In genomic region chr18:23718243-23718720, GRCh38 we compare ENCODE assay signal across 16 cellular contexts. TPM values are rescaled to one million over a fixed set of nuclear protein-coding genes. Genes with fewer than 3 reads are reported as not detected.
A peak's percentile ranks its signal among the peaks of the same experiment; 100 is the strongest.
DNase-seq lines count a peak whose midpoint lies in the region; ATAC-seq and TF ChIP-seq lines count a peak whose summit lies in the region.
"Had no signal": no experiment of that assay in that cellular context is flagged by ENCODE, and none has a peak within 500 bp of the region (broad histone marks: within the 10 kb centered on the region; RNA-seq: fewer than 3 reads in every experiment).

No MANE protein-coding gene starts in this region.

- H3K36me3 Mint-ChIP-seq in osteocyte (ENCODE audit: unreplicated experiment), result no peaks in the 10 kb centered on the region
- H3K36me3 Mint-ChIP-seq: stimulated activated naive B cell treated with anti-CD40 and anti-IgM and Interleukin-4, amounts not matched to agents 10 μg/mL and 1 μg/mL and 100 μg/mL, for 72 hours had no signal

- H3K9me3 ChIP-seq in SJCRH30 (replicated peaks), result no peaks in the 10 kb centered on the region

- H3K4me3 ChIP-seq in epithelial cell of esophagus (ENCODE audit: low read length) (no peak overlapping the region), SJCRH30 (no peak overlapping the region)

- H3K4me3 Mint-ChIP-seq in osteocyte (ENCODE audit: unreplicated experiment), result no peak overlapping the region
- H3K4me3 Mint-ChIP-seq: stimulated activated naive B cell treated with anti-CD40 and anti-IgM and Interleukin-4, amounts not matched to agents 10 μg/mL and 1 μg/mL and 100 μg/mL, for 72 hours; T-helper 2 cell treated with Interferon-gamma antibody and Interleukin-4, amounts not matched to agents 5 μg/mL and 100 μg/mL, for 36 hours had no signal

- peaks cover 32% of the 10 kb centered on the region for H3K4me1 Mint-ChIP-seq in osteocyte (ENCODE audit: unreplicated experiment)

- no peak for TF ChIP-seq CTCF in epithelial cell of esophagus (IDR thresholded peaks at IDR 0.05; ENCODE audit: insufficient read depth, low read depth, low read length, missing control alignments)
- no peak for TF ChIP-seq CTCF in osteocyte (IDR thresholded peaks at IDR 0.05)

- DNase-seq in ELR (ENCODE audit: low read depth) (peak; percentile 82), RPMI7951 (ENCODE audit: low read depth) (peak; percentile 35), epithelial cell of esophagus (ENCODE audit: low read depth) (peak; percentile 83), osteocyte (ENCODE audit: extremely low spot score, unreplicated experiment) (no peak), ecto neural progenitor cell (ENCODE audit: low spot score) (no peak), SJCRH30 (no peak)
- no peak for DNase-seq in activated CD8-positive, alpha-beta memory T cell treated with anti-CD3 and anti-CD28 coated beads, Interleukin-2, amount 50 U/mL, for 4 hours
- DNase-seq: activated naive CD4-positive, alpha-beta T cell treated with anti-CD3 and anti-CD28 coated beads, Interleukin-2, amount 50 U/mL, for 16 hours; C1 segment of cervical spinal cord; hippocampal formation; OCI-M1; stimulated activated CD4-positive, alpha-beta T cell treated with anti-CD3 and anti-CD28 coated beads, Interleukin-2, amount 100 ng/mL, for 24 hours; stimulated activated naive B cell treated with anti-CD40 and anti-IgM and Interleukin-4, amounts not matched to agents 10 μg/mL and 1 μg/mL and 100 μg/mL, for 72 hours had no signal

- ATAC-seq in GM21360 (IDR thresholded peaks at IDR 0.05; ENCODE audit: unreplicated experiment), result no peak

- H3K36me3 ChIP-seq in SJCRH30, result no peaks in the 10 kb centered on the region

- H3K4me1 ChIP-seq in SJCRH30, result peaks cover 33% of the 10 kb centered on the region

- H3K27ac ChIP-seq in SJCRH30, result no peak overlapping the region

- no peaks in the 10 kb centered on the region for H3K27me3 ChIP-seq in SJCRH30

- H3K27me3 Mint-ChIP-seq in osteocyte (ENCODE audit: unreplicated experiment), result no peaks in the 10 kb centered on the region

- peak overlapping the region; percentile 59 for H3K27ac Mint-ChIP-seq in osteocyte (ENCODE audit: unreplicated experiment)
- H3K27ac Mint-ChIP-seq: stimulated activated naive B cell treated with anti-CD40 and anti-IgM and Interleukin-4, amounts not matched to agents 10 μg/mL and 1 μg/mL and 100 μg/mL, for 72 hours; T-helper 2 cell treated with Interferon-gamma antibody and Interleukin-4, amounts not matched to agents 5 μg/mL and 100 μg/mL, for 36 hours had no signal

- peaks cover 4% of the 10 kb centered on the region for H3K9me3 Mint-ChIP-seq in osteocyte (ENCODE audit: unreplicated experiment)
- H3K9me3 Mint-ChIP-seq: stimulated activated naive B cell treated with anti-CD40 and anti-IgM and Interleukin-4, amounts not matched to agents 10 μg/mL and 1 μg/mL and 100 μg/mL, for 72 hours; T-helper 2 cell treated with Interferon-gamma antibody and Interleukin-4, amounts not matched to agents 5 μg/mL and 100 μg/mL, for 36 hours had no signal

RNA-seq across cellular contexts. Expression of gene LAMA3, which starts 29.0 kb away (rescaled TPM):
- 0.49 and 2.9 TPM in 2 replicates for total RNA-seq in RPMI7951 (2014; rRNA removed; shearing (Covaris generic))
- not detected in 2 replicates for total RNA-seq in osteocyte
- total RNA-seq in SJCRH30 (2014; rRNA removed; shearing (Covaris generic)), result 0.04 and 0.08 TPM in 2 replicates

RNA-seq across cellular contexts. Expression of gene ANKRD29, which starts 55.6 kb away (rescaled TPM):
- 1.6 and 1.8 TPM in 2 replicates for total RNA-seq in RPMI7951 (2014; rRNA removed; shearing (Covaris generic))
- not detected in 2 replicates for total RNA-seq in osteocyte
- 3.9 TPM in 2 replicates for total RNA-seq in SJCRH30 (2014; rRNA removed; shearing (Covaris generic))
- total RNA-seq: G401 had no signal

Comparison
In these comparisons a context has a peak if more than half of its experiments do, and no peak if none do; other contexts are left out.
1. DNase-seq: peak in ELR (single experiment), RPMI7951 (single experiment) and epithelial cell of esophagus (single experiment); none in osteocyte (single experiment), ecto neural progenitor cell (single experiment), SJCRH30 (0 of 2) and activated CD8-positive, alpha-beta memory T cell treated with anti-CD3 and anti-CD28 coated beads, Interleukin-2, amount 50 U/mL, for 4 hours (single experiment).